Comparison of ENCODE assay signal across 12 cellular contexts in genomic region chr22:36569999-36570398, GRCh38. TPM values are rescaled to one million over a fixed set of nuclear protein-coding genes. Genes with fewer than 3 reads are reported as not detected.
DNase-seq lines count a peak whose midpoint lies in the region; ATAC-seq and TF ChIP-seq lines count a peak whose summit lies in the region.
"Had no signal": no experiment of that assay in that cellular context is flagged by ENCODE, and none has a peak within 500 bp of the region (broad histone marks: within the 10 kb centered on the region; RNA-seq: fewer than 3 reads in every experiment).

No MANE protein-coding gene starts in this region.

- no peak for ATAC-seq in HG02981 (IDR thresholded peaks at IDR 0.05; ENCODE audit: unreplicated experiment)
- ATAC-seq: naive thymus-derived CD8-positive, alpha-beta T cell had no signal

- no TSS peak for BruUV-seq in MCF 10A (replicated peaks; lab: Mats Ljungman, UMichigan)

- no peaks in the 10 kb centered on the region for H4K20me1 ChIP-seq in fibroblast of lung (ENCODE audit: control insufficient read depth, extremely low read depth, insufficient read depth, low read length)

- H3K9ac ChIP-seq in fibroblast of lung (ENCODE audit: insufficient read depth, low read length), result no peak overlapping the region

- H3K79me2 ChIP-seq in fibroblast of lung (ENCODE audit: control insufficient read depth, insufficient read depth, low read length), result no peaks in the 10 kb centered on the region

- H3K27me3 Mint-ChIP-seq in MCF 10A (ENCODE audit: insufficient read depth, unreplicated experiment), result peaks cover 13% of the 10 kb centered on the region

- H3K4me3 Mint-ChIP-seq in MCF 10A (ENCODE audit: unreplicated experiment), result no peak overlapping the region
- H3K4me3 Mint-ChIP-seq: activated CD4-positive, alpha-beta T cell treated with anti-CD3 and anti-CD28 coated beads, Interleukin-2, amount 10 ng/mL, durations not matched to agents 7 days and 5 days; activated naive CD8-positive, alpha-beta T cell treated with anti-CD3 and anti-CD28 coated beads, Interleukin-2, amount 10 ng/mL, durations not matched to agents 7 days and 5 days; naive thymus-derived CD8-positive, alpha-beta T cell had no signal

- peak overlapping the region; percentile 64 for H2AFZ ChIP-seq in fibroblast of lung (ENCODE audit: low read length)

- peak; percentile 11 for TF ChIP-seq CTCF in MCF 10A (IDR thresholded peaks at IDR 0.05; ENCODE audit: unreplicated experiment)
- TF ChIP-seq CTCF in breast epithelium (IDR thresholded peaks at IDR 0.05), result no peak
- TF ChIP-seq CTCF in fibroblast of lung (conservative IDR thresholded peaks at IDR 0.05 in 1 of 2, IDR thresholded peaks at IDR 0.05 in 1 of 2; ENCODE audit: low read depth in 1 of 2, low read length in 2 of 2), result peak; percentile 37 to 51
- TF ChIP-seq CTCF in testis (IDR thresholded peaks at IDR 0.05), result peak in 1 of 3 experiments; percentile 36

- POLR2A ChIA-PET in MCF 10A (lab: Yijun Ruan, JAX), result interaction anchor here (0.5 to 0.7 kb wide), 2 partner anchors 92 to 187 kb away, joined by 3 to 4 read pairs; no protein-coding TSS in a partner anchor

- no peak overlapping the region for H3K27ac Mint-ChIP-seq in MCF 10A (ENCODE audit: low read depth, unreplicated experiment)
- H3K27ac Mint-ChIP-seq: activated CD4-positive, alpha-beta T cell treated with anti-CD3 and anti-CD28 coated beads, Interleukin-2, amount 10 ng/mL, durations not matched to agents 7 days and 5 days; activated naive CD8-positive, alpha-beta T cell treated with anti-CD3 and anti-CD28 coated beads, Interleukin-2, amount 10 ng/mL, durations not matched to agents 7 days and 5 days; naive thymus-derived CD8-positive, alpha-beta T cell had no signal

- peaks cover 11% of the 10 kb centered on the region for H3K4me1 Mint-ChIP-seq in MCF 10A (ENCODE audit: insufficient read depth, unreplicated experiment)
- H3K4me1 Mint-ChIP-seq: activated CD4-positive, alpha-beta T cell treated with anti-CD3 and anti-CD28 coated beads, Interleukin-2, amount 10 ng/mL, durations not matched to agents 7 days and 5 days; CD4-positive, CD25-positive, alpha-beta regulatory T cell had no signal

- intact Hi-C loops in MCF 10A (cut with micrococcal nuclease) (no loop called here), breast epithelium (cut with DNase I; ENCODE audit: low total_unique reads) (no loop called here), testis (cut with DNase I; ENCODE audit: low total_unique reads) (no loop called here)

- TF ChIP-seq POLR2A in breast epithelium (IDR thresholded peaks at IDR 0.05) (no peak), testis (IDR thresholded peaks at IDR 0.05) (no peak)

- H3K27ac ChIP-seq in breast epithelium (no peak overlapping the region), fibroblast of lung (ENCODE audit: insufficient read depth, low read length) (no peak overlapping the region), testis (no peak overlapping the region)

- peaks cover 0 to 8% of the 10 kb centered on the region in 2 donors for H3K27me3 ChIP-seq in breast epithelium
- peaks cover 5% of the 10 kb centered on the region for H3K27me3 ChIP-seq in fibroblast of lung (ENCODE audit: control insufficient read depth, insufficient read depth, low read length)
- H3K27me3 ChIP-seq in testis, result no peaks in the 10 kb centered on the region

- H3K4me2 ChIP-seq in fibroblast of lung (ENCODE audit: extremely low read depth, insufficient read depth, low read length), result no peak overlapping the region

- 47 to 50% methylated on average over 12 of the region's 12 CpGs for WGBS in testis, 2 donors

- no peaks in the 10 kb centered on the region for H3K36me3 Mint-ChIP-seq in MCF 10A (ENCODE audit: insufficient read depth, unreplicated experiment)
- H3K36me3 Mint-ChIP-seq: activated naive CD8-positive, alpha-beta T cell treated with anti-CD3 and anti-CD28 coated beads, Interleukin-2, amount 10 ng/mL, durations not matched to agents 7 days and 5 days; CD4-positive, CD25-positive, alpha-beta regulatory T cell; naive thymus-derived CD8-positive, alpha-beta T cell had no signal

- DNase-seq in MCF 10A (ENCODE audit: unreplicated experiment) (peak; percentile 40), breast epithelium (ENCODE audit: low spot score in 2 of 2) (no peak), RPMI8226 (peak; percentile 34), fibroblast of lung (ENCODE audit: low read depth in 2 of 2) (peak; percentile 16 to 39), testis (peak; percentile 30), T-helper 1 cell (no peak), superior temporal gyrus (ENCODE audit: extremely low spot score) (no peak)
- DNase-seq: activated CD4-positive, alpha-beta T cell treated with anti-CD3 and anti-CD28 coated beads, Interleukin-2, amount 10 ng/mL, durations not matched to agents 7 days and 5 days; activated naive CD8-positive, alpha-beta T cell treated with anti-CD3 and anti-CD28 coated beads, Interleukin-2, amount 10 ng/mL, durations not matched to agents 7 days and 5 days; CD4-positive, CD25-positive, alpha-beta regulatory T cell; naive thymus-derived CD8-positive, alpha-beta T cell had no signal

- H3K36me3 ChIP-seq in breast epithelium, result no peaks in the 10 kb centered on the region
- no peaks in the 10 kb centered on the region for H3K36me3 ChIP-seq in fibroblast of lung (ENCODE audit: control insufficient read depth, insufficient read depth, low read length)
- no peaks in the 10 kb centered on the region for H3K36me3 ChIP-seq in testis (ENCODE audit: low read depth, missing control alignments)

- no peaks in the 10 kb centered on the region for H3K4me1 ChIP-seq in breast epithelium
- H3K4me1 ChIP-seq in fibroblast of lung (ENCODE audit: control insufficient read depth, extremely low read depth, insufficient read depth, low read length), result no peaks in the 10 kb centered on the region
- H3K4me1 ChIP-seq in testis, result no peaks in the 10 kb centered on the region

- H3K4me3 ChIP-seq in breast epithelium, result no peak overlapping the region
- no peak overlapping the region for H3K4me3 ChIP-seq in fibroblast of lung (replicated peaks in 1 of 4; ENCODE audit: control extremely low read depth in 1 of 4, insufficient read depth in 1 of 4, low read depth in 3 of 4, low read length in 4 of 4)
- no peak overlapping the region for H3K4me3 ChIP-seq in testis

- H3K9me3 ChIP-seq in breast epithelium, result no peaks in the 10 kb centered on the region
- H3K9me3 ChIP-seq in fibroblast of lung (ENCODE audit: control insufficient read depth, insufficient read depth, low read depth, low read length), result no peaks in the 10 kb centered on the region
- H3K9me3 ChIP-seq in testis, result no peaks in the 10 kb centered on the region

- H3K9me3 Mint-ChIP-seq in MCF 10A (ENCODE audit: unreplicated experiment), result no peaks in the 10 kb centered on the region
- H3K9me3 Mint-ChIP-seq: activated CD4-positive, alpha-beta T cell treated with anti-CD3 and anti-CD28 coated beads, Interleukin-2, amount 10 ng/mL, durations not matched to agents 7 days and 5 days; activated naive CD8-positive, alpha-beta T cell treated with anti-CD3 and anti-CD28 coated beads, Interleukin-2, amount 10 ng/mL, durations not matched to agents 7 days and 5 days; naive thymus-derived CD8-positive, alpha-beta T cell had no signal

- CTCF ChIA-PET in MCF 10A (lab: Yijun Ruan, JAX), result interaction anchor here (0.6 to 1.3 kb wide), 4 partner anchors 9 to 629 kb away, joined by 3 read pairs; no protein-coding TSS in a partner anchor

RNA-seq across cellular contexts. Expression of gene EIF3D, which starts 41.0 kb away (rescaled TPM):
- total RNA-seq in MCF 10A (2022) (258 and 306 TPM in 2 replicates), breast epithelium (100 to 1,000 TPM; 291 to 419 (median 301) TPM), fibroblast of lung (306 and 407 TPM in 2 replicates), testis (100 to 1,000 TPM; 150 to 163 TPM)
- polyA plus RNA-seq in fibroblast of lung (267 and 318 TPM in 2 replicates), testis (ENCODE audit: insufficient read depth, low read depth, low replicate concordance) (176 TPM)
- polyA plus RNA-seq in fibroblast of lung (2012), result 165 and 195 TPM in 2 replicates
- 371 and 415 TPM in 2 replicates for polyA minus RNA-seq in fibroblast of lung (ENCODE audit: low replicate concordance)

Comparison
In these comparisons a context has a peak if more than half of its experiments do, and no peak if none do; other contexts are left out.
1. DNase-seq: peak in MCF 10A (single experiment), RPMI8226 (single experiment), fibroblast of lung (2 of 2) and testis (single experiment); none in breast epithelium (0 of 2), T-helper 1 cell (0 of 5) and superior temporal gyrus (single experiment).
2. CTCF ChIP-seq: peak in MCF 10A (single experiment) and fibroblast of lung (2 of 2); none in breast epithelium (0 of 3).